ENCODE assay signal across 8 cellular contexts in genomic region chr7:156969972-156970420, GRCh38.
DNase-seq lines count a peak whose midpoint lies in the region; ATAC-seq and TF ChIP-seq lines count a peak whose summit lies in the region.

No MANE protein-coding gene starts in this region.

- TF ChIP-seq CTCF in AG09309 (IDR thresholded peaks at IDR 0.05; ENCODE audit: control insufficient read depth, insufficient read depth, low read depth, low read length, missing control alignments) (peak; percentile 21), GM12872 (IDR thresholded peaks at IDR 0.05; ENCODE audit: insufficient read depth, low read depth, low read length) (peak; percentile 19; the same call in 1 of the 3 replicates), SU-DHL-6 (IDR thresholded peaks at IDR 0.05; ENCODE audit: insufficient read depth, low read length, poor library complexity, severe bottlenecking) (peak; percentile 20)

- no peak overlapping the region for H2AFZ ChIP-seq in SU-DHL-6 (ENCODE audit: low read depth, low read length, severe bottlenecking)

- H3K9ac ChIP-seq in SU-DHL-6 (ENCODE audit: low read length), result no peak overlapping the region

- peaks cover 17% of the 10 kb centered on the region; the same call in 1 of the 2 replicates for H3K36me3 ChIP-seq in SU-DHL-6 (ENCODE audit: low read length)

- H3K4me2 ChIP-seq in SU-DHL-6 (ENCODE audit: low read depth, low read length, poor library complexity, severe bottlenecking), result no peak overlapping the region

- 0 out of 2 replicates have a peak, but pooled peaks cover 5% of the 10 kb centered on the region for H3F3A ChIP-seq in SU-DHL-6 (ENCODE audit: insufficient read depth)

- H3K27me3 ChIP-seq in SU-DHL-6 (ENCODE audit: low read length), result no peaks in the 10 kb centered on the region

- no peaks in the 10 kb centered on the region for H3K9me2 ChIP-seq in SU-DHL-6 (replicated peaks; ENCODE audit: insufficient read depth, low read length)

- H4K20me1 ChIP-seq in SU-DHL-6 (ENCODE audit: low read depth, low read length), result no peaks in the 10 kb centered on the region

- no peak for DNase-seq in AG09309 (ENCODE audit: low read depth)
- DNase-seq in islet precursor cell, result peak; percentile 22
- DNase-seq in activated CD4-positive, alpha-beta T cell treated with anti-CD3 and anti-CD28 coated beads for 1 hour, result no peak
- no peak for DNase-seq in NOMO-1 treated with DMSO at 0.1 percent for 48 hours (lab: John Stamatoyannopoulos, UW; ENCODE audit: unreplicated experiment)

- H3K9me3 ChIP-seq in SU-DHL-6 (ENCODE audit: insufficient read depth, low read length), result no peaks in the 10 kb centered on the region

- H3K79me2 ChIP-seq in SU-DHL-6 (ENCODE audit: insufficient read depth, low read length), result no peaks in the 10 kb centered on the region

- H3K4me3 ChIP-seq in AG09309 (ENCODE audit: control insufficient read depth, low read depth, low read length) (no peak overlapping the region), SU-DHL-6 (ENCODE audit: insufficient read depth, low read length, poor library complexity, severe bottlenecking) (no peak overlapping the region)

- H3K27ac ChIP-seq in SU-DHL-6 (ENCODE audit: low read depth, low read length), result no peak overlapping the region

- no peak for ATAC-seq in GM21447 (IDR thresholded peaks at IDR 0.05; ENCODE audit: unreplicated experiment)
- ATAC-seq in HG03196 (IDR thresholded peaks at IDR 0.05; ENCODE audit: unreplicated experiment), result no peak
